ENCODE assay signal across 8 cellular contexts in genomic region chr15:90265271-90266060, GRCh38. TPM values are rescaled to one million over a fixed set of nuclear protein-coding genes. Genes with fewer than 3 reads are reported as not detected.
DNase-seq lines count a peak whose midpoint lies in the region; ATAC-seq and TF ChIP-seq lines count a peak whose summit lies in the region.

A gene with protein sequence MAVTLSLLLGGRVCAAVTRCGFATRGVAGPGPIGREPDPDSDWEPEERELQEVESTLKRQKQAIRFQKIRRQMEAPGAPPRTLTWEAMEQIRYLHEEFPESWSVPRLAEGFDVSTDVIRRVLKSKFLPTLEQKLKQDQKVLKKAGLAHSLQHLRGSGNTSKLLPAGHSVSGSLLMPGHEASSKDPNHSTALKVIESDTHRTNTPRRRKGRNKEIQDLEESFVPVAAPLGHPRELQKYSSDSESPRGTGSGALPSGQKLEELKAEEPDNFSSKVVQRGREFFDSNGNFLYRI (plus strand): TSS chr15:90265672. CDS start chr15:90265713, 41 bp downstream.

- H3K4me1 Mint-ChIP-seq in activated CD4-positive, alpha-beta T cell treated with anti-CD3 and anti-CD28 coated beads, Interleukin-2, amount 10 ng/mL, durations not matched to agents 24 days and 14 days, result peaks cover 33% of the 10 kb centered on the region

- H3K27me3 Mint-ChIP-seq in activated CD4-positive, alpha-beta T cell treated with anti-CD3 and anti-CD28 coated beads, Interleukin-2, amount 10 ng/mL, durations not matched to agents 24 days and 14 days, result no peaks in the 10 kb centered on the region

- peak; percentile 60 to 96 (median 91) for DNase-seq in C1 segment of cervical spinal cord (lab: John Stamatoyannopoulos, UW)
- peak; percentile 86 for DNase-seq in NCI-H526 treated with DMSO at 0.1 percent for 48 hours (lab: John Stamatoyannopoulos, UW)
- DNase-seq in activated CD4-positive, alpha-beta T cell treated with anti-CD3 and anti-CD28 coated beads, Interleukin-2, amount 10 ng/mL, durations not matched to agents 24 days and 14 days, result peak; percentile 98
- peak; percentile 96 for DNase-seq in colonic mucosa
- DNase-seq in left colon, result peak; percentile 95
- peak; percentile 76 to 83 for DNase-seq in stimulated activated CD4-positive, alpha-beta T cell treated with anti-CD3 and anti-CD28 coated beads, Interleukin-1b, Interleukin-23, amount 100 ng/mL, for 4 hours (ENCODE audit: low read depth in 2 of 2)

- H3K9me3 Mint-ChIP-seq in activated CD4-positive, alpha-beta T cell treated with anti-CD3 and anti-CD28 coated beads, Interleukin-2, amount 10 ng/mL, durations not matched to agents 24 days and 14 days, result no peaks in the 10 kb centered on the region

- peaks cover 33% of the 10 kb centered on the region for H3K36me3 Mint-ChIP-seq in activated CD4-positive, alpha-beta T cell treated with anti-CD3 and anti-CD28 coated beads, Interleukin-2, amount 10 ng/mL, durations not matched to agents 24 days and 14 days (ENCODE audit: low read depth)

- no peaks in the 10 kb centered on the region for H3K36me3 ChIP-seq in colonic mucosa

- no peaks in the 10 kb centered on the region for H3K9me3 ChIP-seq in colonic mucosa

- H3K9ac ChIP-seq in colonic mucosa (ENCODE audit: low read depth in 2 of 2, low read length in 2 of 2), result peak within 1 kb of the TSS; percentile 85 to 98

- peak within 1 kb of the TSS; percentile 97 for H3K27ac Mint-ChIP-seq in activated CD4-positive, alpha-beta T cell treated with anti-CD3 and anti-CD28 coated beads, Interleukin-2, amount 10 ng/mL, durations not matched to agents 24 days and 14 days

- no peak for TF ChIP-seq CTCF in colonic mucosa (IDR thresholded peaks at IDR 0.05)

- peak within 1 kb of the TSS; percentile 94 for H3K4me3 Mint-ChIP-seq in activated CD4-positive, alpha-beta T cell treated with anti-CD3 and anti-CD28 coated beads, Interleukin-2, amount 10 ng/mL, durations not matched to agents 24 days and 14 days

- peak within 1 kb of the TSS; percentile 98 for H3K27ac ChIP-seq in colonic mucosa

- H3K4me1 ChIP-seq in colonic mucosa, result peaks cover 23% of the 10 kb centered on the region

- H3K4me3 ChIP-seq in colonic mucosa, result peak within 1 kb of the TSS; percentile 74

- intact Hi-C loops in activated CD4-positive, alpha-beta T cell treated with anti-CD3 and anti-CD28 coated beads, Interleukin-2, amount 10 ng/mL, durations not matched to agents 24 days and 14 days (cut with micrococcal nuclease), result loop anchor here (1.0 to 5.0 kb wide), 3 partner anchors 15 to 688 kb away; partner anchors contain the start of genes GDPGP1 and TICRR
- intact Hi-C loops in colonic mucosa (cut with DNase I), result no loop called here
- intact Hi-C loops in left colon (cut with DNase I, micrococcal nuclease), result no loop called here

- H3K27me3 ChIP-seq in colonic mucosa, result no peaks in the 10 kb centered on the region

- peak; percentile 94 for ATAC-seq in GM19351 (IDR thresholded peaks at IDR 0.05; ENCODE audit: unreplicated experiment)
- peak; percentile 85 for ATAC-seq in HG03520 (IDR thresholded peaks at IDR 0.05; ENCODE audit: unreplicated experiment)
- peak; percentile 83 for ATAC-seq in left colon

RNA-seq across cellular contexts. Expression of the gene that starts here (rescaled TPM):
- total RNA-seq in activated CD4-positive, alpha-beta T cell treated with anti-CD3 and anti-CD28 coated beads, Interleukin-2, amount 10 ng/mL, durations not matched to agents 24 days and 14 days, result 43.2 and 44.3 TPM in 2 replicates
- total RNA-seq in colonic mucosa (10 to 100 TPM; 56.5 to 60.4 TPM), left colon (10 to 100 TPM; 47.8 to 57.0 TPM)

Comparison
In these comparisons a context has a peak if more than half of its experiments do, and no peak if none do; other contexts are left out.
1. Peak in every context shown above with its lines: DNase-seq, ATAC-seq, H3K4me3 ChIP-seq and H3K27ac ChIP-seq.